ENCODE assay signal across 1 cellular context in genomic region chr1:202861420-202862121, GRCh38.
TF ChIP-seq lines count a peak whose summit lies in the region.

No MANE protein-coding gene starts in this region.

TF ChIP-seq in K562, 482 proteins besides CTCF, POLR2A, EP300 and RAD21 (continued from another document and continues in another):
- TF ChIP-seq MGA (IDR thresholded peaks at IDR 0.05) (no peak), ELF4 (CRISPR knock-in tag; IDR thresholded peaks at IDR 0.05) (no peak), ZNF445 (CRISPR knock-in tag; IDR thresholded peaks at IDR 0.05; ENCODE audit: low read depth) (no peak), TAF9B (IDR thresholded peaks at IDR 0.05; ENCODE audit: partially characterized antibody) (no peak), CSDE1 (IDR thresholded peaks at IDR 0.05) (no peak), ARID3B (CRISPR knock-in tag; IDR thresholded peaks at IDR 0.05; ENCODE audit: borderline replicate concordance) (no peak), HDAC1 (IDR thresholded peaks at IDR 0.05) (no peak; a peak in 1 of 4 replicates), ATF1 (CRISPR knock-in tag; IDR thresholded peaks at IDR 0.05) (no peak), ATF1 (tag; IDR thresholded peaks at IDR 0.05) (peak; percentile 58), POLR3G (IDR thresholded peaks at IDR 0.05; ENCODE audit: extremely low read depth, insufficient read length, insufficient replicate concordance) (no peak), TAL1 (IDR thresholded peaks at IDR 0.05) (no peak), ZNF224 (CRISPR knock-in tag; IDR thresholded peaks at IDR 0.05) (no peak), SMC3 (conservative IDR thresholded peaks at IDR 0.05; ENCODE audit: insufficient read depth, low read depth, low read length) (no peak), HNRNPLL (IDR thresholded peaks at IDR 0.05; ENCODE audit: low read depth, low read length, poor library complexity, severe bottlenecking) (peak; percentile 20), NONO (IDR thresholded peaks at IDR 0.05; ENCODE audit: low read depth in 2 of 2, low read length in 1 of 2) (no peak), ZNF609 (CRISPR knock-in tag; IDR thresholded peaks at IDR 0.05; ENCODE audit: borderline replicate concordance) (no peak), TFAP4 (CRISPR knock-in tag; IDR thresholded peaks at IDR 0.05; ENCODE audit: borderline replicate concordance) (peak; percentile 90), ZNF407 (IDR thresholded peaks at IDR 0.05; ENCODE audit: low read depth) (no peak), ZKSCAN3 (CRISPR knock-in tag; IDR thresholded peaks at IDR 0.05) (no peak), MTA1 (IDR thresholded peaks at IDR 0.05; ENCODE audit: borderline replicate concordance) (peak; percentile 34; the same call in 1 of the 2 replicates), RBM17 (IDR thresholded peaks at IDR 0.05; ENCODE audit: borderline replicate concordance, low read depth, low read length) (no peak), SUPT5H (IDR thresholded peaks at IDR 0.05) (no peak), SRSF1 (IDR thresholded peaks at IDR 0.05; ENCODE audit: low read depth, low read length) (no peak), RCOR1 (IDR thresholded peaks at IDR 0.05; ENCODE audit: borderline replicate concordance in 1 of 2, low read depth in 2 of 2, low read length in 2 of 2) (0 out of 4 replicates have a peak, but pooled peaks of 1 of the 2 experiments have one; percentile 48), CAMTA2 (CRISPR knock-in tag; conservative IDR thresholded peaks at IDR 0.05) (no peak), ETV5 (CRISPR knock-in tag; IDR thresholded peaks at IDR 0.05; ENCODE audit: low read depth) (no peak), ZFPM2 (CRISPR knock-in tag; IDR thresholded peaks at IDR 0.05) (no peak), CBX2 (IDR thresholded peaks at IDR 0.05; ENCODE audit: insufficient read depth, low read length, poor library complexity, severe bottlenecking) (no peak), NCOR1 (IDR thresholded peaks at IDR 0.05) (no peak), PPARD (CRISPR knock-in tag; IDR thresholded peaks at IDR 0.05) (no peak)
